ENCODE assay signal across 18 cellular contexts in the genomic region with DNA sequence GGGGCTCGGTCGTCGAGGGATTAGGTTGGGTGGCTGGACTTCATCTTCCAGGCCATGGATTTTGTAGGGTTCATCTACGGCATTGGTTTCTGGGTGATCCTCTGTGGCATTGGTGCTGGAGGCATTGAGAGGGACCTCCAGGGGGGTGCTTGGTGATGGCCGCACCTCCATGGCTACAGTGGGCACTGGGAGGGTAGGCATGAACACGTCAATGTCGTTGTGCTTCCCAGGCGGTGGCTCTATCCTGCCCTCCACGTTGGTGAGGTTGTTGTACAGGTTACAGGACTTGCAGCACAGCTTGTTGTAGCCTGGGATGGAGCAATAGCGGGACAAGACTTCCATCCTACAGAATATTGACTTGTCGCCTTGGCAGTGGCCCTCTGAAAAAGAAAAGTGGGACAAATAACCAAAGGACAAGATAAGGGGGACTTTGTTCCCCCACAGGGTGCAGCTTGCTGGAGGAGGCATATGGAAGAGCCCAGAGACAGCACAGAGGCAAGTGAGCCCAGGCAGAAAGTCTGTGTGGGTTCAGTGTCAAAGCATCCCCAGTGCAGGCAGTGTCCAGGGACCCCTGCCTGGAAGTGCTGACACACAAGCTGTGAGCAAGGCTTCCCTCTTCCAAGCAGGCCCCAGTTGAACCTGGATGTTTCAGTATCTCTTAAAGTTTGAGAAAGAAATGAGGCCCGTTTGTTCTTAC.
"Had no signal": no experiment of that assay in that cellular context is flagged by ENCODE, and none has a peak within 500 bp of the region (broad histone marks: within the 10 kb centered on the region; RNA-seq: fewer than 3 reads in every experiment).

No MANE protein-coding gene starts in this region.

- H3K4me3 ChIP-seq: adrenal gland, left lung, tibial nerve had no signal

- H3K4me3 Mint-ChIP-seq: activated CD4-positive, alpha-beta T cell treated with anti-CD3 and anti-CD28 coated beads, Interleukin-2, amount 10 ng/mL, durations not matched to agents 7 days and 5 days; dendritic cell treated with granulocyte-macrophage colony-stimulating factor and Interleukin-4, amounts not matched to agents 40 ng/mL and 50 ng/mL, for 4 days; effector memory CD8-positive, alpha-beta T cell; natural killer cell had no signal

- DNase-seq: activated CD4-positive, alpha-beta T cell treated with anti-CD3 and anti-CD28 coated beads, Interleukin-2, amount 10 ng/mL, durations not matched to agents 7 days and 5 days; activated gamma-delta T cell; cerebellar nuclear complex; effector memory CD8-positive, alpha-beta T cell; foreskin fibroblast; hippocampal formation; left lung; mesenchymal stem cell; natural killer cell; stimulated activated CD4-positive, alpha-beta T cell treated with anti-CD3 and anti-CD28 coated beads, Interleukin-12 subunit alpha, Interleukin-12 subunit beta, amount 100 ng/mL, for 4 hours; stimulated activated CD4-positive, alpha-beta T cell treated with anti-CD3 and anti-CD28 coated beads, Interleukin-2, amount 100 ng/mL, for 24 hours; stimulated activated naive CD4-positive, alpha-beta T cell treated with Interleukin-2 at 50 U/mL for 16 hours; substantia nigra had no signal

- H3K36me3 Mint-ChIP-seq: natural killer cell had no signal

- H3K27me3 ChIP-seq: adrenal gland, left lung, tibial nerve had no signal

- ATAC-seq: activated naive CD4-positive, alpha-beta T cell treated with anti-CD3 and anti-CD28 coated beads, Interleukin-2, amount 50 U/mL, for 72 hours; effector memory CD8-positive, alpha-beta T cell; left lung; natural killer cell had no signal

- H3K27ac ChIP-seq: adrenal gland, left lung, parathyroid adenoma, tibial nerve had no signal

- H3K36me3 ChIP-seq: adrenal gland, left lung had no signal

- H3K27ac Mint-ChIP-seq: activated CD4-positive, alpha-beta T cell treated with anti-CD3 and anti-CD28 coated beads, Interleukin-2, amount 10 ng/mL, durations not matched to agents 7 days and 5 days; activated naive CD4-positive, alpha-beta T cell treated with anti-CD3 and anti-CD28 coated beads, Interleukin-2, amount 50 U/mL, for 72 hours; dendritic cell treated with granulocyte-macrophage colony-stimulating factor and Interleukin-4, amounts not matched to agents 40 ng/mL and 50 ng/mL, for 4 days; effector memory CD8-positive, alpha-beta T cell; natural killer cell had no signal

- H3K4me1 ChIP-seq: adrenal gland, left lung, parathyroid adenoma, tibial nerve had no signal

- H3K9me3 ChIP-seq: adrenal gland had no signal

- H3K27me3 Mint-ChIP-seq: activated CD4-positive, alpha-beta T cell treated with anti-CD3 and anti-CD28 coated beads, Interleukin-2, amount 10 ng/mL, durations not matched to agents 7 days and 5 days; dendritic cell treated with granulocyte-macrophage colony-stimulating factor and Interleukin-4, amounts not matched to agents 40 ng/mL and 50 ng/mL, for 4 days had no signal

- H3K4me1 Mint-ChIP-seq: activated CD4-positive, alpha-beta T cell treated with anti-CD3 and anti-CD28 coated beads, Interleukin-2, amount 10 ng/mL, durations not matched to agents 7 days and 5 days; natural killer cell had no signal
